Comparison of ENCODE assay signal across 11 cellular contexts in genomic region chr1:215793210-215793609, GRCh38.
DNase-seq lines count a peak whose midpoint lies in the region; ATAC-seq and TF ChIP-seq lines count a peak whose summit lies in the region.
"Had no signal": no experiment of that assay in that cellular context is flagged by ENCODE, and none has a peak within 500 bp of the region (broad histone marks: within the 10 kb centered on the region; RNA-seq: fewer than 3 reads in every experiment).

No MANE protein-coding gene starts in this region.

- no peak overlapping the region for H2AFZ ChIP-seq in smooth muscle cell (ENCODE audit: low read depth)

- no peaks in the 10 kb centered on the region for H3K4me1 Mint-ChIP-seq in endodermal cell

- H3K4me3 Mint-ChIP-seq in endodermal cell: no peak overlapping the region

- H3K36me3 Mint-ChIP-seq in endodermal cell (ENCODE audit: low read depth): no peaks in the 10 kb centered on the region

- H3K27ac Mint-ChIP-seq in endodermal cell: no peak overlapping the region

- ATAC-seq in HG02840 (IDR thresholded peaks at IDR 0.05; ENCODE audit: low FRiP score, unreplicated experiment): no peak

- H3K36me3 ChIP-seq in endodermal cell (ENCODE audit: control insufficient read depth, insufficient read depth, low read length) (no peaks in the 10 kb centered on the region), smooth muscle cell (ENCODE audit: low read depth) (no peaks in the 10 kb centered on the region)

- H3K4me1 ChIP-seq in endodermal cell (ENCODE audit: control insufficient read depth, insufficient read depth, low read length) (no peaks in the 10 kb centered on the region), smooth muscle cell (ENCODE audit: low read depth) (peaks cover 3% of the 10 kb centered on the region)

- H3F3A ChIP-seq in smooth muscle cell (ENCODE audit: low read depth): no peaks in the 10 kb centered on the region

- H3K27me3 ChIP-seq in endodermal cell (ENCODE audit: control insufficient read depth, insufficient read depth, low read length, poor library complexity, severe bottlenecking) (no peaks in the 10 kb centered on the region), smooth muscle cell (ENCODE audit: low read depth) (no peaks in the 10 kb centered on the region)

- peak; percentile 70 for TF ChIP-seq CTCF in endodermal cell (conservative IDR thresholded peaks at IDR 0.05)
- peak; percentile 36 for TF ChIP-seq CTCF in smooth muscle cell (IDR thresholded peaks at IDR 0.05; ENCODE audit: borderline replicate concordance, insufficient read depth, poor library complexity, severe bottlenecking)

- no peak overlapping the region for H3K27ac ChIP-seq in endodermal cell (ENCODE audit: low read depth, low read length)
- H3K27ac ChIP-seq in smooth muscle cell (ENCODE audit: low read depth): peak overlapping the region; percentile 21

- peak overlapping the region; percentile 43 for H3K4me2 ChIP-seq in smooth muscle cell

- no peaks in the 10 kb centered on the region for H3K79me2 ChIP-seq in smooth muscle cell (ENCODE audit: low read depth)

- H3K4me3 ChIP-seq in endodermal cell (ENCODE audit: low read length): no peak overlapping the region
- H3K4me3 ChIP-seq in smooth muscle cell: no peak overlapping the region

- no peaks in the 10 kb centered on the region for H4K20me1 ChIP-seq in smooth muscle cell (ENCODE audit: low read depth)

- DNase-seq in SKM-1 treated with dmso at 0.1 percent for 144 hours (lab: John Stamatoyannopoulos, UW; ENCODE audit: unreplicated experiment) (peak; percentile 29), SKM-1 (lab: John Stamatoyannopoulos, UW; ENCODE audit: unreplicated experiment) (no peak), NCI-H1694 treated with DMSO at 0.1 percent for 48 hours (lab: John Stamatoyannopoulos, UW) (peak; percentile 55), endodermal cell (no peak), smooth muscle cell (lab: John Stamatoyannopoulos, UW; ENCODE audit: unreplicated experiment) (no peak), NCI-H2196 treated with DMSO at 0.1 percent for 48 hours (lab: John Stamatoyannopoulos, UW; ENCODE audit: unreplicated experiment) (no peak), NCI-H2029 treated with DMSO at 0.1 percent for 48 hours (lab: John Stamatoyannopoulos, UW) (no peak)
- DNase-seq: activated CD4-positive, CD25-positive, alpha-beta regulatory T cell treated with anti-CD3 and anti-CD28 coated beads, Interleukin-2, amount 50 U/mL, for 72 hours; DMS79; small intestine had no signal

- H3K9me3 ChIP-seq in endodermal cell (ENCODE audit: control insufficient read depth, low read length) (no peaks in the 10 kb centered on the region), smooth muscle cell (replicated peaks; ENCODE audit: low read depth) (no peaks in the 10 kb centered on the region)

- no peaks in the 10 kb centered on the region for H3K9me3 Mint-ChIP-seq in endodermal cell

- no peaks in the 10 kb centered on the region for H3K27me3 Mint-ChIP-seq in endodermal cell (ENCODE audit: insufficient read depth)

- H3K9ac ChIP-seq in endodermal cell (ENCODE audit: extremely low read depth, low read length, poor library complexity, severe bottlenecking): no peak overlapping the region
- H3K9ac ChIP-seq in smooth muscle cell (ENCODE audit: low read depth): no peak overlapping the region

Comparison
In these comparisons a context has a peak if more than half of its experiments do, and no peak if none do; other contexts are left out.
1. DNase-seq: peak in SKM-1 treated with dmso at 0.1 percent for 144 hours (single experiment) and NCI-H1694 treated with DMSO at 0.1 percent for 48 hours (single experiment); none in SKM-1 (single experiment), endodermal cell (single experiment), smooth muscle cell (single experiment), NCI-H2196 treated with DMSO at 0.1 percent for 48 hours (single experiment) and NCI-H2029 treated with DMSO at 0.1 percent for 48 hours (single experiment).